ENCODE assay signal across 8 cellular contexts in the genomic region with DNA sequence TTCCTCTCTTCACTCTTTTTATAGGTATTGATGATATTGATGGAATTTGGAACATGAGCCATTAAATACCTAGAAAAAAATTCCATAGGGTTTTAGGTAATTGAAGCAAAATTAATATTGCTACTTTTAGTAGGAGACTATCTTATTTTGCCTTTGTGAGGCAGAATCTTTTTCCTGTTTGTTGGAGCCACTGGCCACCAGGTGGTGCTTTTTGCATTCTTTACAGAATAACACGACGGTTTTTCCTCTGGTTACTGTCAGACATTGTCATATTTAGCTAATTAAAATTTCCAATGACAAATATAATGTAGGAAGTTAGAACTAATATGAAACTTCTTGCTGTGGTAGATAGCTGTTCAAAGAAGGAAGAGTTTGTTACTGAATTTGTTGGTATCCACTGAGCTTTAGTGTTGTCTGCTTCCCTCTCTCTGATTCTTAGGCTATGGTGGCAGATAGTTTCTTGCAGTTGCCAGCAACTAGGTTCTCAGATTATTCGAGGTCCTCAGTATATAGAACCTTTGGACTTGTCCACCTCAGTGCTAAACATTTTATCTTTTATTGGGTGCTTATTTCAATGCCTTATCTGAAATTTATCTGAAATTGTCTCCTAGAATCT. TPM values are rescaled to one million over a fixed set of nuclear protein-coding genes. Genes with fewer than 3 reads are reported as not detected.
DNase-seq lines count a peak whose midpoint lies in the region; ATAC-seq, FAIRE-seq and TF ChIP-seq lines count a peak whose summit lies in the region.

No MANE protein-coding gene starts in this region.

- H3K4me1 Mint-ChIP-seq in activated CD4-positive, alpha-beta T cell treated with anti-CD3 and anti-CD28 coated beads for 36 hours: peaks cover 4% of the 10 kb centered on the region

- H2BK120ac ChIP-seq in H1 (replicated peaks; ENCODE audit: low read depth, low read length): no peak overlapping the region

- no peaks in the 10 kb centered on the region for H4K20me1 ChIP-seq in H1 (replicated peaks in 1 of 2; ENCODE audit: control insufficient read depth in 1 of 2, insufficient read depth in 2 of 2, low read length in 2 of 2)

- no peak overlapping the region for H2BK12ac ChIP-seq in H1 (ENCODE audit: low read depth, low read length)

- ATAC-seq in GM21526 (IDR thresholded peaks at IDR 0.05; ENCODE audit: low FRiP score, unreplicated experiment): peak; percentile 71
- ATAC-seq in activated CD4-positive, alpha-beta T cell treated with anti-CD3 and anti-CD28 coated beads for 36 hours: peak; percentile 63
- no peak for ATAC-seq in HG03025 (IDR thresholded peaks at IDR 0.05; ENCODE audit: low FRiP score, unreplicated experiment)

- H3K4me1 ChIP-seq in H1 (replicated peaks in 1 of 4; ENCODE audit: control insufficient read depth in 3 of 4, insufficient read depth in 4 of 4, low read length in 3 of 4): no peaks in the 10 kb centered on the region

- CTCF ChIA-PET in activated CD4-positive, alpha-beta T cell treated with anti-CD3 and anti-CD28 coated beads for 36 hours (lab: Charles Lee): interaction anchor here (0.6 to 3.0 kb wide), 28 partner anchors 7 to 225 kb away, joined by 3 to 26 read pairs (median 6); a partner anchor contains a TSS
- CTCF ChIA-PET in H1 (lab: Charles Lee; ENCODE audit: partially characterized antibody): interaction anchor here (0.6 to 2.6 kb wide), 34 partner anchors 8 to 639 kb away, joined by 3 to 26 read pairs (median 5); no protein-coding TSS in a partner anchor

- peak in 2 of 3 experiments; percentile 58 to 65; a peak in 3 of 4 replicates for TF ChIP-seq CTCF in H1 (IDR thresholded peaks at IDR 0.05; ENCODE audit: control extremely low read depth in 1 of 3, insufficient read depth in 1 of 3, low read depth in 1 of 3, low read length in 3 of 3)

- H3K56ac ChIP-seq in H1 (replicated peaks; ENCODE audit: insufficient read length, low read depth, low read length): no peak overlapping the region

- POLR2A ChIA-PET in activated CD4-positive, alpha-beta T cell treated with anti-CD3 and anti-CD28 coated beads for 36 hours (lab: Charles Lee): interaction anchor here (0.9 kb wide), 1 partner anchor 62 kb away, joined by 7 read pairs; no protein-coding TSS in a partner anchor
- POLR2A ChIA-PET in H1 (lab: Charles Lee; ENCODE audit: partially characterized antibody): interaction anchor here (1.2 to 1.5 kb wide), 2 partner anchors 10 to 21 kb away, joined by 3 to 4 read pairs; no protein-coding TSS in a partner anchor

- no peak overlapping the region for H2BK5ac ChIP-seq in H1 (ENCODE audit: low read depth, low read length)

- no peaks in the 10 kb centered on the region for H3K23me2 ChIP-seq in H1 (ENCODE audit: low read depth, low read length)

- H3K4me2 ChIP-seq in H1 (ENCODE audit: insufficient read depth in 1 of 2, low read depth in 2 of 2, low read length in 2 of 2): no peak overlapping the region

- no peaks in the 10 kb centered on the region for H3K27me3 ChIP-seq in H1 (replicated peaks in 1 of 4; ENCODE audit: control insufficient read depth in 3 of 4, extremely low read depth in 1 of 4, insufficient read depth in 3 of 4, low read length in 3 of 4)

- H2BK15ac ChIP-seq in H1 (ENCODE audit: low read length): no peak overlapping the region

- H3K9me3 ChIP-seq in H1 (ENCODE audit: insufficient read depth in 2 of 2, low read depth in 1 of 2, low read length in 1 of 2): no peaks in the 10 kb centered on the region

- no peak overlapping the region for H3K14ac ChIP-seq in H1 (ENCODE audit: insufficient read length)

- H3K27me3 Mint-ChIP-seq in activated CD4-positive, alpha-beta T cell treated with anti-CD3 and anti-CD28 coated beads for 36 hours: no peaks in the 10 kb centered on the region

- no peak overlapping the region for H3K4ac ChIP-seq in H1 (replicated peaks; ENCODE audit: insufficient read length, low read depth, low read length)

- no peaks in the 10 kb centered on the region for H3K9me3 Mint-ChIP-seq in activated CD4-positive, alpha-beta T cell treated with anti-CD3 and anti-CD28 coated beads for 36 hours (ENCODE audit: low read depth)

- no peak overlapping the region for H4K5ac ChIP-seq in H1 (ENCODE audit: insufficient read length, low read depth, low read length)

- no peak overlapping the region for H2AK5ac ChIP-seq in H1 (ENCODE audit: low read depth, low read length)

- no peak overlapping the region for H4K91ac ChIP-seq in H1 (replicated peaks; ENCODE audit: insufficient read length, low read length)

- no peak overlapping the region for H2BK20ac ChIP-seq in H1 (ENCODE audit: low read length)

- no peak overlapping the region for H3K4me3 Mint-ChIP-seq in activated CD4-positive, alpha-beta T cell treated with anti-CD3 and anti-CD28 coated beads for 36 hours

- no peak overlapping the region for H2AFZ ChIP-seq in H1 (ENCODE audit: low read length)

- 0 out of 4 replicates have a peak, but pooled peaks cover 0 to 3% of the 10 kb centered on the region in 2 experiments for H3K79me2 ChIP-seq in H1 (ENCODE audit: control insufficient read depth in 1 of 2, insufficient read depth in 2 of 2, low read length in 2 of 2)

- peak overlapping the region; percentile 67 for H3K27ac Mint-ChIP-seq in activated CD4-positive, alpha-beta T cell treated with anti-CD3 and anti-CD28 coated beads for 36 hours

- 41% methylated on average over 3 of the region's 3 CpGs; no CpG with 5 or more reads in 1 of the 2 experiments for WGBS in H1 (ENCODE audit: extremely low coverage in 1 of 2, insufficient coverage in 1 of 2, insufficient read length in 1 of 2, insufficient replicate concordance in 2 of 2, low coverage in 1 of 2, low lambda C conversion rate in 2 of 2, missing lambda C conversion rate in 1 of 2), 2 experiments

- peaks cover 0 to 38% (median 3%) of the 10 kb centered on the region in 4 experiments; a peak in 6 of 8 replicates for H3K36me3 ChIP-seq in H1 (ENCODE audit: control insufficient read depth in 2 of 4, insufficient read depth in 4 of 4, low read length in 3 of 4)

- H3K79me1 ChIP-seq in H1 (ENCODE audit: low read depth, low read length): no peaks in the 10 kb centered on the region

- no peak overlapping the region for H3K27ac ChIP-seq in H1 (ENCODE audit: low read depth, low read length)

- intact Hi-C loops in activated CD4-positive, alpha-beta T cell treated with anti-CD3 and anti-CD28 coated beads for 36 hours (cut with DNase I, micrococcal nuclease): loop anchor here (1.0 to 10.0 kb wide), 3 partner anchors 66 to 159 kb away; a partner anchor contains a TSS

- H3K9ac ChIP-seq in H1 (replicated peaks in 1 of 4; ENCODE audit: extremely low read depth in 1 of 4, low read depth in 3 of 4, low read length in 3 of 4): no peak overlapping the region

- no peak overlapping the region for H3K4me3 ChIP-seq in H1 (ENCODE audit: extremely low read depth in 1 of 4, insufficient read depth in 2 of 4, low read depth in 3 of 4, low read length in 4 of 4)

- H3K18ac ChIP-seq in H1 (ENCODE audit: extremely low read depth, low read length): no peak overlapping the region

- H3K23ac ChIP-seq in H1 (ENCODE audit: insufficient read length): no peak overlapping the region

- DNase-seq in ELR (ENCODE audit: low read depth) (peak; percentile 66), NCI-H1092 treated with DMSO at 0.1 percent for 48 hours (lab: John Stamatoyannopoulos, UW) (peak; percentile 36), H1 (ENCODE audit: low read depth in 1 of 2, low spot score in 2 of 2) (no peak), myocyte (ENCODE audit: low read depth) (peak; percentile 46), urothelium cell line (ENCODE audit: low spot score) (peak; percentile 3)
- DNase-seq in activated CD4-positive, alpha-beta T cell treated with anti-CD3 and anti-CD28 coated beads for 36 hours: peak; percentile 65

- FAIRE-seq in H1 (lab: Jason Lieb, UNC) (peak; percentile 39), urothelium cell line (lab: Jason Lieb, UNC) (no peak)

- TF ChIP-seq EP300 in H1 (IDR thresholded peaks at IDR 0.05; ENCODE audit: borderline replicate concordance in 1 of 2, low read depth in 2 of 2, low read length in 2 of 2): no peak

- no peak overlapping the region for H4K8ac ChIP-seq in H1 (ENCODE audit: extremely low read depth, insufficient read depth, low read length)

- TF ChIP-seq RAD21 in H1 (IDR thresholded peaks at IDR 0.05 in 1 of 2, conservative IDR thresholded peaks at IDR 0.05 in 1 of 2; ENCODE audit: low read depth in 2 of 2, low read length in 2 of 2): peak; percentile 61 to 70

- no peak for TF ChIP-seq POLR2A in H1 (IDR thresholded peaks at IDR 0.05; ENCODE audit: control extremely low read depth in 1 of 2, low read depth in 2 of 2, low read length in 2 of 2)

- peaks cover 21% of the 10 kb centered on the region for H3K36me3 Mint-ChIP-seq in activated CD4-positive, alpha-beta T cell treated with anti-CD3 and anti-CD28 coated beads for 36 hours (ENCODE audit: low read depth)

TF ChIP-seq in H1, 55 proteins besides CTCF, POLR2A, EP300 and RAD21 (continues in another document):
- TF ChIP-seq TEAD4 (IDR thresholded peaks at IDR 0.05; ENCODE audit: low read depth, low read length) (peak; percentile 47; the same call in 1 of the 2 replicates), SUZ12 (IDR thresholded peaks at IDR 0.05; ENCODE audit: low read length) (no peak)

RNA-seq across cellular contexts. Expression of a gene that starts 25.7 kb away (rescaled TPM):
- total RNA-seq in activated CD4-positive, alpha-beta T cell treated with anti-CD3 and anti-CD28 coated beads for 36 hours: 10 to 100 TPM; 88.9 to 98.9 TPM
- 44.1 and 47.2 TPM in 2 replicates for total RNA-seq in H1 (2021; fragmentation: NEBNext Ultra II Directional; extraction: Animal tissue kit (Norgen Biotek cat#: 25700))
- 1.1 and 1.2 TPM in 2 replicates for polyA plus RNA-seq in H1 (2011; rRNA removed)
- polyA plus RNA-seq in H1 (2011; cell fraction: cytosol; rRNA removed): 3.0 TPM
- polyA plus RNA-seq in H1 (2011; cell fraction: nucleus; rRNA removed): 1.2 TPM
- polyA plus RNA-seq in H1 (2012, experiment 1 of 2): 14.8 to 34.2 TPM (median 18.4 TPM) in 4 replicates
- 6.5 TPM for polyA plus RNA-seq in H1 (2012, experiment 2 of 2)
- 21.3 TPM for polyA plus RNA-seq in H1 (2013, experiment 1 of 2)
- polyA plus RNA-seq in H1 (2013, experiment 2 of 2): 23.0 TPM
- 5.6 and 6.9 TPM in 2 replicates for polyA minus RNA-seq in H1 (2011; rRNA and poly(A)+ RNA removed)
- 4.6 TPM for polyA minus RNA-seq in H1 (2011; cell fraction: cytosol; rRNA and poly(A)+ RNA removed)
- polyA minus RNA-seq in H1 (2011; cell fraction: nucleus; rRNA and poly(A)+ RNA removed): 6.2 TPM
- total RNA-seq in myocyte: 39.1 and 39.9 TPM in 2 replicates
- polyA plus RNA-seq in myocyte (2012): 43.7 TPM

RNA-seq across cellular contexts. Expression of a gene that starts 59.2 kb away (rescaled TPM):
- total RNA-seq in activated CD4-positive, alpha-beta T cell treated with anti-CD3 and anti-CD28 coated beads for 36 hours: 10 to 100 TPM; 50.3 to 59.1 TPM
- 45.1 and 46.1 TPM in 2 replicates for total RNA-seq in H1 (2021; fragmentation: NEBNext Ultra II Directional; extraction: Animal tissue kit (Norgen Biotek cat#: 25700))
- polyA plus RNA-seq in H1 (2011; rRNA removed): 6.9 and 13.5 TPM in 2 replicates
- polyA plus RNA-seq in H1 (2011; cell fraction: cytosol; rRNA removed): 20.0 TPM
- polyA plus RNA-seq in H1 (2011; cell fraction: nucleus; rRNA removed): 9.0 TPM
- polyA plus RNA-seq in H1 (2012, experiment 1 of 2): 18.4 to 35.1 TPM (median 22.2 TPM) in 4 replicates
- polyA plus RNA-seq in H1 (2012, experiment 2 of 2): 2.2 TPM
- 25.2 TPM for polyA plus RNA-seq in H1 (2013, experiment 1 of 2)
- polyA plus RNA-seq in H1 (2013, experiment 2 of 2): 24.4 TPM
- 22.5 and 31.4 TPM in 2 replicates for polyA minus RNA-seq in H1 (2011; rRNA and poly(A)+ RNA removed)
- polyA minus RNA-seq in H1 (2011; cell fraction: cytosol; rRNA and poly(A)+ RNA removed): 14.2 TPM
- polyA minus RNA-seq in H1 (2011; cell fraction: nucleus; rRNA and poly(A)+ RNA removed): 35.1 TPM
- 16.2 and 17.7 TPM in 2 replicates for total RNA-seq in myocyte
- polyA plus RNA-seq in myocyte (2012): 14.3 TPM

Comparison
In these comparisons a context has a peak if more than half of its experiments do, and no peak if none do; other contexts are left out.
1. DNase-seq: peak in ELR (single experiment), NCI-H1092 treated with DMSO at 0.1 percent for 48 hours (single experiment), activated CD4-positive, alpha-beta T cell treated with anti-CD3 and anti-CD28 coated beads for 36 hours (single experiment), myocyte (single experiment) and urothelium cell line (single experiment); none in H1 (0 of 2).